In genomic region chr6:164200071-164200470, GRCh38 we compare ENCODE assay signal across 23 cellular contexts.
DNase-seq lines count a peak whose midpoint lies in the region; ATAC-seq, FAIRE-seq and TF ChIP-seq lines count a peak whose summit lies in the region.
"Had no signal": no experiment of that assay in that cellular context is flagged by ENCODE, and none has a peak within 500 bp of the region (broad histone marks: within the 10 kb centered on the region; RNA-seq: fewer than 3 reads in every experiment).

No MANE protein-coding gene starts in this region.

- DNase-seq in AG10803 (ENCODE audit: low read depth) (peak; percentile 20), LHCN-M2 (ENCODE audit: low read depth) (peak; percentile 47), RPMI8226 (peak; percentile 8), fibroblast of mammary gland (ENCODE audit: low read depth) (peak; percentile 21), urothelium cell line (ENCODE audit: low spot score) (no peak), NCI-H2171 treated with DMSO at 0.1 percent for 48 hours (lab: John Stamatoyannopoulos, UW) (no peak)
- DNase-seq: activated CD4-positive, alpha-beta T cell treated with anti-CD3 and anti-CD28 coated beads for 4 hours; activated CD8-positive, alpha-beta memory T cell treated with anti-CD3 and anti-CD28 coated beads for 24 hours; activated effector memory CD4-positive, alpha-beta T cell treated with anti-CD3 and anti-CD28 coated beads, Interleukin-2, amount 50 U/mL, for 16 hours; activated naive CD8-positive, alpha-beta T cell treated with anti-CD3 and anti-CD28 coated beads, Interleukin-2, amount 10 ng/mL, durations not matched to agents 7 days and 5 days; body of pancreas; cerebellar nuclear complex; DND-41; HFFc6; Karpas-422; NCI-H2081; NCI-H748 treated with DMSO at 0.1 percent for 48 hours; nephron progenitor cell; small intestine; stimulated activated CD8-positive, alpha-beta memory T cell treated with anti-CD3 and anti-CD28 coated beads, Interleukin-4, amount 100 ng/mL, for 48 hours; transverse colon had no signal

- ATAC-seq in SK-N-SH treated with all-trans-retinoic acid at 6 μM for 48 hours (no peak), HG03039 (IDR thresholded peaks at IDR 0.05; ENCODE audit: unreplicated experiment) (no peak)
- ATAC-seq: body of pancreas had no signal

- H3K4me3 ChIP-seq in AG10803 (ENCODE audit: low read length) (no peak overlapping the region), fibroblast of mammary gland (ENCODE audit: control insufficient read depth, low read depth, low read length) (no peak overlapping the region)
- H3K4me3 ChIP-seq: body of pancreas, transverse colon had no signal

- TF ChIP-seq CTCF in AG10803 (conservative IDR thresholded peaks at IDR 0.05; ENCODE audit: low read length) (no peak), fibroblast of mammary gland (conservative IDR thresholded peaks at IDR 0.05; ENCODE audit: control insufficient read depth, insufficient read depth, low read depth, low read length) (no peak)

- FAIRE-seq in urothelium cell line (lab: Jason Lieb, UNC): no peak
- FAIRE-seq: small intestine had no signal

TF ChIP-seq in SK-N-SH treated with all-trans-retinoic acid at 6 μM for 48 hours, 23 proteins besides CTCF, POLR2A, EP300 and RAD21:
- TF ChIP-seq, protein P1, sequence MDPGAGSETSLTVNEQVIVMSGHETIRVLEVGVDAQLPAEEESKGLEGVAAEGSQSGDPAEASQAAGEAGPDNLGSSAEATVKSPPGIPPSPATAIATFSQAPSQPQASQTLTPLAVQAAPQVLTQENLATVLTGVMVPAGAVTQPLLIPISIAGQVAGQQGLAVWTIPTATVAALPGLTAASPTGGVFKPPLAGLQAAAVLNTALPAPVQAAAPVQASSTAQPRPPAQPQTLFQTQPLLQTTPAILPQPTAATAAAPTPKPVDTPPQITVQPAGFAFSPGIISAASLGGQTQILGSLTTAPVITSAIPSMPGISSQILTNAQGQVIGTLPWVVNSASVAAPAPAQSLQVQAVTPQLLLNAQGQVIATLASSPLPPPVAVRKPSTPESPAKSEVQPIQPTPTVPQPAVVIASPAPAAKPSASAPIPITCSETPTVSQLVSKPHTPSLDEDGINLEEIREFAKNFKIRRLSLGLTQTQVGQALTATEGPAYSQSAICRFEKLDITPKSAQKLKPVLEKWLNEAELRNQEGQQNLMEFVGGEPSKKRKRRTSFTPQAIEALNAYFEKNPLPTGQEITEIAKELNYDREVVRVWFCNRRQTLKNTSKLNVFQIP (CRISPR knock-in tag; IDR thresholded peaks at IDR 0.05; ENCODE audit: borderline replicate concordance, low read depth): no peak
- TF ChIP-seq CSRNP3 (CRISPR knock-in tag; IDR thresholded peaks at IDR 0.05): no peak
- TF ChIP-seq TSHZ2 (CRISPR knock-in tag; IDR thresholded peaks at IDR 0.05): no peak
- TF ChIP-seq, protein P2, sequence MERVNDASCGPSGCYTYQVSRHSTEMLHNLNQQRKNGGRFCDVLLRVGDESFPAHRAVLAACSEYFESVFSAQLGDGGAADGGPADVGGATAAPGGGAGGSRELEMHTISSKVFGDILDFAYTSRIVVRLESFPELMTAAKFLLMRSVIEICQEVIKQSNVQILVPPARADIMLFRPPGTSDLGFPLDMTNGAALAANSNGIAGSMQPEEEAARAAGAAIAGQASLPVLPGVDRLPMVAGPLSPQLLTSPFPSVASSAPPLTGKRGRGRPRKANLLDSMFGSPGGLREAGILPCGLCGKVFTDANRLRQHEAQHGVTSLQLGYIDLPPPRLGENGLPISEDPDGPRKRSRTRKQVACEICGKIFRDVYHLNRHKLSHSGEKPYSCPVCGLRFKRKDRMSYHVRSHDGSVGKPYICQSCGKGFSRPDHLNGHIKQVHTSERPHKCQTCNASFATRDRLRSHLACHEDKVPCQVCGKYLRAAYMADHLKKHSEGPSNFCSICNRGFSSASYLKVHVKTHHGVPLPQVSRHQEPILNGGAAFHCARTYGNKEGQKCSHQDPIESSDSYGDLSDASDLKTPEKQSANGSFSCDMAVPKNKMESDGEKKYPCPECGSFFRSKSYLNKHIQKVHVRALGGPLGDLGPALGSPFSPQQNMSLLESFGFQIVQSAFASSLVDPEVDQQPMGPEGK (CRISPR knock-in tag; IDR thresholded peaks at IDR 0.05; ENCODE audit: borderline replicate concordance): no peak
- TF ChIP-seq ZFP3 (CRISPR knock-in tag; IDR thresholded peaks at IDR 0.05): no peak
- TF ChIP-seq TCF4 (CRISPR knock-in tag; IDR thresholded peaks at IDR 0.05; ENCODE audit: borderline replicate concordance): no peak
- TF ChIP-seq CREB5 (CRISPR knock-in tag; IDR thresholded peaks at IDR 0.05; ENCODE audit: low read depth): no peak
- TF ChIP-seq BACH2 (CRISPR knock-in tag; IDR thresholded peaks at IDR 0.05; ENCODE audit: borderline replicate concordance): no peak
- no peak for TF ChIP-seq ZNF565 (CRISPR knock-in tag; conservative IDR thresholded peaks at IDR 0.05; ENCODE audit: low read depth)
- TF ChIP-seq SNAI2 (CRISPR knock-in tag; IDR thresholded peaks at IDR 0.05): no peak
- no peak for TF ChIP-seq ISL1 (CRISPR knock-in tag; IDR thresholded peaks at IDR 0.05)
- no peak for TF ChIP-seq TOX (CRISPR knock-in tag; IDR thresholded peaks at IDR 0.05; ENCODE audit: borderline replicate concordance)
- TF ChIP-seq ZNF8 (CRISPR knock-in tag; IDR thresholded peaks at IDR 0.05): no peak
- no peak for TF ChIP-seq ZFP30 (CRISPR knock-in tag; IDR thresholded peaks at IDR 0.05)
- no peak for TF ChIP-seq CSDC2 (CRISPR knock-in tag; IDR thresholded peaks at IDR 0.05)
- no peak for TF ChIP-seq PPARA (CRISPR knock-in tag; IDR thresholded peaks at IDR 0.05; ENCODE audit: borderline replicate concordance)
- no peak for TF ChIP-seq ZNF70 (CRISPR knock-in tag; IDR thresholded peaks at IDR 0.05)
- TF ChIP-seq OSR1 (CRISPR knock-in tag; IDR thresholded peaks at IDR 0.05): no peak
- no peak for TF ChIP-seq ESRRG (CRISPR knock-in tag; IDR thresholded peaks at IDR 0.05)

Comparison
In these comparisons a context has a peak if more than half of its experiments do, and no peak if none do; other contexts are left out.
1. DNase-seq: peak in AG10803 (single experiment), LHCN-M2 (single experiment), RPMI8226 (single experiment) and fibroblast of mammary gland (single experiment); none in urothelium cell line (single experiment) and NCI-H2171 treated with DMSO at 0.1 percent for 48 hours (single experiment).